27 cellular contexts compared by ENCODE assay signal in the genomic region with DNA sequence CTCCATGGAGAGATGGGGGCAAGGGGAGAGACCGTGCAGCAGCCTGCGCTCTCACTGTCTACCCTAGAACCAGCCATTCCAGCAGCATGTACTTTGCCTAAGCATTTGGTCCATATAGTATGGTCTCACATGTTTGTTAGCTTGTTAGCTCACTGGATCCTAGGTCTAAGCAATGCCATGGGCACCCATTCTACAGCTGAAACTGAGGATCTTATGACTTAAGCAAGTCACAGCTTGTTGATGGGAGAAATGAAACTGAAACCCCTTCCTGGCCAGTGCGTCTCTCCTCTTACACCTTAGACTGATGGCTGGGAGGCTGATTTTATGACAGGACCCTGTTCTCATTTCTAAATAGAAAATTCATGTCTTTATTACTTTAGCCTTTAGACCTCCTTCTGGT.
DNase-seq lines count a peak whose midpoint lies in the region; ATAC-seq, FAIRE-seq and TF ChIP-seq lines count a peak whose summit lies in the region.
"Had no signal": no experiment of that assay in that cellular context is flagged by ENCODE, and none has a peak within 500 bp of the region (broad histone marks: within the 10 kb centered on the region; RNA-seq: fewer than 3 reads in every experiment).

No MANE protein-coding gene starts in this region.

- H3K4me1 ChIP-seq in A549, result peaks cover 20% of the 10 kb centered on the region
- H3K4me1 ChIP-seq in osteoblast (ENCODE audit: insufficient read depth, low read length), result peaks cover 25% of the 10 kb centered on the region
- H3K4me1 ChIP-seq in Karpas-422 (ENCODE audit: low read length), result no peaks in the 10 kb centered on the region
- H3K4me1 ChIP-seq: Caco-2, thyroid gland had no signal

- H3K27me3 ChIP-seq in osteoblast (ENCODE audit: insufficient read depth, low read length) (no peaks in the 10 kb centered on the region), Karpas-422 (ENCODE audit: low read length) (no peaks in the 10 kb centered on the region)
- H3K27me3 ChIP-seq: ovary, thyroid gland had no signal

- H3K27ac ChIP-seq in A549 (peak overlapping the region; percentile 71 to 85; a peak in 5 of 6 replicates), osteoblast (ENCODE audit: low read depth, low read length) (peak overlapping the region; percentile 90), Karpas-422 (ENCODE audit: low read length) (no peak overlapping the region)
- H3K27ac ChIP-seq: ovary, thyroid gland had no signal

- H3K36me3 ChIP-seq in osteoblast (ENCODE audit: insufficient read depth, low read length) (peaks cover 42% of the 10 kb centered on the region), Karpas-422 (ENCODE audit: insufficient read depth, low read length) (no peaks in the 10 kb centered on the region)
- H3K36me3 ChIP-seq: ovary had no signal

- peak overlapping the region; percentile 57 to 87 (median 80) for H3K27ac Mint-ChIP-seq in CD14-positive monocyte
- no peak overlapping the region for H3K27ac Mint-ChIP-seq in stimulated activated effector memory CD8-positive, alpha-beta T cell treated with anti-CD3 and anti-CD28 coated beads, Interleukin-12 subunit alpha, Interleukin-12 subunit beta, amount 100 ng/mL, for 72 hours
- H3K27ac Mint-ChIP-seq: activated T-cell treated with anti-CD3 and anti-CD28 coated beads, Interleukin-2, amount 50 U/mL, for 24 hours; nephron progenitor cell had no signal

- DNase-seq in A549 (ENCODE audit: low read depth in 1 of 2, low spot score in 1 of 2), result no peak
- no peak for DNase-seq in CD14-positive monocyte (ENCODE audit: low spot score)
- DNase-seq in activated CD8-positive, alpha-beta memory T cell treated with anti-CD3 and anti-CD28 coated beads, Interleukin-2, amount 50 U/mL, for 48 hours, result peak; percentile 25
- DNase-seq in osteoblast (ENCODE audit: insufficient read length, low spot score, missing footprints), result no peak
- DNase-seq in AML-193 (lab: John Stamatoyannopoulos, UW), result no peak
- no peak for DNase-seq in stimulated activated effector memory CD8-positive, alpha-beta T cell treated with anti-CD3 and anti-CD28 coated beads, Interleukin-12 subunit alpha, Interleukin-12 subunit beta, amount 100 ng/mL, for 72 hours (ENCODE audit: low spot score in 2 of 2)
- no peak for DNase-seq in Karpas-422
- DNase-seq: activated gamma-delta T cell; activated T-cell treated with anti-CD3 and anti-CD28 coated beads, Interleukin-2, amount 50 U/mL, for 24 hours; Caco-2; central memory CD4-positive, alpha-beta T cell; glutamatergic neuron; mesenchymal stem cell; NCI-H1048; NCI-H1694 treated with DMSO at 0.1 percent for 48 hours; NCI-H2171 treated with DMSO at 0.1 percent for 48 hours; NCI-H510A; nephron progenitor cell; ovary; Right ventricle myocardium superior; stimulated activated naive CD8-positive, alpha-beta T cell treated with anti-CD3 and anti-CD28 coated beads, Interleukin-15, Interleukin-2, amounts not matched to agents 100 U/mL and 50 U/mL, for 24 hours; T-helper 2 cell; thyroid gland had no signal

- TF ChIP-seq POLR2A in A549 (IDR thresholded peaks at IDR 0.05; ENCODE audit: low read length), result no peak

- no peak overlapping the region for H3K9ac ChIP-seq in Karpas-422 (ENCODE audit: low read length)

- no peak for ATAC-seq in A549
- ATAC-seq in stimulated activated effector memory CD8-positive, alpha-beta T cell treated with anti-CD3 and anti-CD28 coated beads, Interleukin-12 subunit alpha, Interleukin-12 subunit beta, amount 100 ng/mL, for 72 hours, result no peak
- ATAC-seq: HCT116; left lobe of liver; stimulated activated naive CD8-positive, alpha-beta T cell treated with anti-CD3 and anti-CD28 coated beads, Interleukin-15, Interleukin-2, amounts not matched to agents 100 U/mL and 50 U/mL, for 24 hours had no signal

- H3K4me3 Mint-ChIP-seq in CD14-positive monocyte, result peak overlapping the region; percentile 28 to 43
- H3K4me3 Mint-ChIP-seq in stimulated activated effector memory CD8-positive, alpha-beta T cell treated with anti-CD3 and anti-CD28 coated beads, Interleukin-12 subunit alpha, Interleukin-12 subunit beta, amount 100 ng/mL, for 72 hours, result no peak overlapping the region
- H3K4me3 Mint-ChIP-seq: activated T-cell treated with anti-CD3 and anti-CD28 coated beads, Interleukin-2, amount 50 U/mL, for 24 hours; nephron progenitor cell had no signal

- peaks cover 0 to 2% (median 0%) of the 10 kb centered on the region in 7 donors for H3K9me3 Mint-ChIP-seq in CD14-positive monocyte
- no peaks in the 10 kb centered on the region for H3K9me3 Mint-ChIP-seq in stimulated activated effector memory CD8-positive, alpha-beta T cell treated with anti-CD3 and anti-CD28 coated beads, Interleukin-12 subunit alpha, Interleukin-12 subunit beta, amount 100 ng/mL, for 72 hours
- H3K9me3 Mint-ChIP-seq: activated T-cell treated with anti-CD3 and anti-CD28 coated beads, Interleukin-2, amount 50 U/mL, for 24 hours; nephron progenitor cell had no signal

- peaks cover 49% of the 10 kb centered on the region for H3K4me1 Mint-ChIP-seq in CD14-positive monocyte
- H3K4me1 Mint-ChIP-seq in stimulated activated effector memory CD8-positive, alpha-beta T cell treated with anti-CD3 and anti-CD28 coated beads, Interleukin-12 subunit alpha, Interleukin-12 subunit beta, amount 100 ng/mL, for 72 hours, result peaks cover 10% of the 10 kb centered on the region

- TF ChIP-seq EP300 in A549 (IDR thresholded peaks at IDR 0.05), result no peak

- H4K20me1 ChIP-seq in osteoblast (ENCODE audit: insufficient read depth, low read length), result no peaks in the 10 kb centered on the region
- H4K20me1 ChIP-seq in Karpas-422 (ENCODE audit: insufficient read depth, low read depth, low read length), result no peaks in the 10 kb centered on the region

- TF ChIP-seq RAD21 in A549 (conservative IDR thresholded peaks at IDR 0.05 in 1 of 2, IDR thresholded peaks at IDR 0.05 in 1 of 2), result no peak

- H3K9me3 ChIP-seq in A549 (no peaks in the 10 kb centered on the region), osteoblast (ENCODE audit: low read depth, low read length) (no peaks in the 10 kb centered on the region), Karpas-422 (ENCODE audit: low read length) (no peaks in the 10 kb centered on the region)
- H3K9me3 ChIP-seq: Caco-2, ovary, thyroid gland had no signal

- H3K27me3 Mint-ChIP-seq in CD14-positive monocyte (ENCODE audit: low read depth in 3 of 3), result peaks cover 0 to 7% (median 1%) of the 10 kb centered on the region in 3 donors

- H3K9me2 ChIP-seq in Karpas-422 (replicated peaks; ENCODE audit: insufficient read depth, low read length), result no peaks in the 10 kb centered on the region

- FAIRE-seq in A549 (lab: Jason Lieb, UNC), result no peak
- FAIRE-seq: G401.6 had no signal

- CTCF ChIA-PET in A549 (lab: Yijun Ruan, JAX), result interaction anchor here (0.6 to 3.1 kb wide), 7 partner anchors 7 to 396 kb away, joined by 3 to 15 read pairs (median 5); no protein-coding TSS in a partner anchor

- no peaks in the 10 kb centered on the region for H3K79me2 ChIP-seq in osteoblast (ENCODE audit: insufficient read depth, low read length)
- H3K79me2 ChIP-seq in Karpas-422 (ENCODE audit: low read length), result no peaks in the 10 kb centered on the region

- intact Hi-C loops in CD14-positive monocyte (cut with micrococcal nuclease), result no loop called here

- POLR2A ChIA-PET in A549 (lab: Yijun Ruan, JAX), result no interaction called here

- H3K4me2 ChIP-seq in A549 (no peak overlapping the region), osteoblast (ENCODE audit: insufficient read depth, low read length) (no peak overlapping the region), Karpas-422 (ENCODE audit: low read depth, low read length, poor library complexity, severe bottlenecking) (no peak overlapping the region)

- H3K4me3 ChIP-seq in A549, result no peak overlapping the region
- no peak overlapping the region for H3K4me3 ChIP-seq in osteoblast (ENCODE audit: insufficient read depth, low read length)
- no peak overlapping the region for H3K4me3 ChIP-seq in Karpas-422 (ENCODE audit: low read length)
- H3K4me3 ChIP-seq: ovary, skin epidermis, thyroid gland had no signal

- 64% methylated on average over 3 of the region's 3 CpGs for WGBS in A549 (ENCODE audit: missing lambda C conversion rate)

- H3K36me3 Mint-ChIP-seq in CD14-positive monocyte, result peaks cover 0 to 5% of the 10 kb centered on the region in 2 donors
- H3K36me3 Mint-ChIP-seq in stimulated activated effector memory CD8-positive, alpha-beta T cell treated with anti-CD3 and anti-CD28 coated beads, Interleukin-12 subunit alpha, Interleukin-12 subunit beta, amount 100 ng/mL, for 72 hours, result peaks cover 71% of the 10 kb centered on the region

- TF ChIP-seq CTCF in A549 (IDR thresholded peaks at IDR 0.05) (no peak), CD14-positive monocyte (IDR thresholded peaks at IDR 0.05) (no peak), osteoblast (IDR thresholded peaks at IDR 0.05; ENCODE audit: extremely low read depth, low read depth, low read length) (no peak)

- H2AFZ ChIP-seq in osteoblast (ENCODE audit: low read length) (no peak overlapping the region), Karpas-422 (ENCODE audit: low read length) (no peak overlapping the region)

TF ChIP-seq in A549, 52 proteins besides CTCF, POLR2A, EP300 and RAD21 (continues in another document):
- TF ChIP-seq ZFP36 (IDR thresholded peaks at IDR 0.05; ENCODE audit: borderline replicate concordance, partially characterized antibody) (no peak), ZC3H11A (IDR thresholded peaks at IDR 0.05) (no peak), NPAS2 (CRISPR knock-in tag; IDR thresholded peaks at IDR 0.05; ENCODE audit: borderline replicate concordance) (no peak), ZNF302 (CRISPR knock-in tag; IDR thresholded peaks at IDR 0.05) (no peak), CHD2 (IDR thresholded peaks at IDR 0.05; ENCODE audit: low read length, partially characterized antibody) (no peak), SREBF2 (IDR thresholded peaks at IDR 0.05) (no peak)
